Comparison of ENCODE assay signal across 7 cellular contexts in genomic region chr15:40847225-40847961, GRCh38.
DNase-seq lines count a peak whose midpoint lies in the region; ATAC-seq lines count a peak whose summit lies in the region.
"Had no signal": no experiment of that assay in that cellular context is flagged by ENCODE, and none has a peak within 500 bp of the region (broad histone marks: within the 10 kb centered on the region; RNA-seq: fewer than 3 reads in every experiment).

No MANE protein-coding gene starts in this region.

- H3K27me3 ChIP-seq in iPS-15b (ENCODE audit: control insufficient read depth, insufficient read depth, low read length): peaks cover 5% of the 10 kb centered on the region

- DNase-seq in D341Med (ENCODE audit: low spot score) (peak; percentile 30), RKO (ENCODE audit: low spot score) (peak; percentile 30)

- H3K4me3 ChIP-seq in iPS-15b (ENCODE audit: low read depth, low read length): peak overlapping the region; percentile 32
- H3K4me3 ChIP-seq: SJSA1 had no signal

- H3K36me3 ChIP-seq in iPS-15b (ENCODE audit: control insufficient read depth, insufficient read depth, low read length): peaks cover 25% of the 10 kb centered on the region
- H3K36me3 ChIP-seq: SJSA1 had no signal

- H3K9ac ChIP-seq in iPS-15b (ENCODE audit: low read depth, low read length): peak overlapping the region; percentile 6

- H3K4me1 ChIP-seq in iPS-15b (ENCODE audit: control insufficient read depth, insufficient read depth, low read length): peaks cover 24% of the 10 kb centered on the region

- H3K9me3 ChIP-seq in iPS-15b (ENCODE audit: control insufficient read depth, insufficient read depth, low read length): no peaks in the 10 kb centered on the region

- ATAC-seq in HG02610 (IDR thresholded peaks at IDR 0.05; ENCODE audit: unreplicated experiment): peak; percentile 72
- ATAC-seq in HG03196 (IDR thresholded peaks at IDR 0.05; ENCODE audit: unreplicated experiment): no peak
- ATAC-seq in HG02571 (IDR thresholded peaks at IDR 0.05; ENCODE audit: unreplicated experiment): no peak
